8 cellular contexts compared by ENCODE assay signal in the genomic region with DNA sequence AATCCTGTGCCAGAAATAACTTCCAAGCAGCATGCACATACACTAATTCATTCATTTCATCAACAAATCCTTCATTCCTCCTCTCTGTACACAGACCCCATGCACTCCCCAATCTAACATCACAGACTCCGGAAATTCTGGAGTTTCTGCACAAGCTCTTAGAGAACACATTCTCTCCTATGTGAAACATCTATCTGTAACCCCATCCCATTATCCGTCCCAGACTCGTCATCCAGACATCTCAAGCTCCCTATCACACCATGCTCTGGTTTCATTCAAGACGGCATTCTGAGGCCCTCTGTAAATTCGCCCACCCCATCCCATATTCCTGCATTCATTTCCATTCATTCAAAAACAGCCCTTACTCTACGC. TPM values are rescaled to one million over a fixed set of nuclear protein-coding genes. Genes with fewer than 3 reads are reported as not detected.
DNase-seq lines count a peak whose midpoint lies in the region; ATAC-seq and TF ChIP-seq lines count a peak whose summit lies in the region.

No MANE protein-coding gene starts in this region.

- peak overlapping the region; percentile 96 to 100 (median 98) for H3K4me3 Mint-ChIP-seq in CD4-positive, CD25-positive, alpha-beta regulatory T cell

- H3K27ac ChIP-seq in CD4-positive, CD25-positive, alpha-beta regulatory T cell (ENCODE audit: insufficient read depth, low read length, poor library complexity, severe bottlenecking): peak overlapping the region; percentile 80
- peak overlapping the region; percentile 56; the same call in 1 of the 2 replicates for H3K27ac ChIP-seq in MM.1S (ENCODE audit: low read length)

- H3K9ac ChIP-seq in MM.1S (ENCODE audit: low read length): peak overlapping the region; percentile 74
- no peak overlapping the region for H3K9ac ChIP-seq in endocrine pancreas (ENCODE audit: control insufficient read depth, insufficient read depth, low read length)

- H3K27ac Mint-ChIP-seq in CD4-positive, CD25-positive, alpha-beta regulatory T cell: peak overlapping the region; percentile 97 to 100 (median 98)

- peak in 1 of 2 donors; percentile 3 for ATAC-seq in CD4-positive, CD25-positive, alpha-beta regulatory T cell (ENCODE audit: low read depth in 2 of 2)
- ATAC-seq in GM21447 (IDR thresholded peaks at IDR 0.05; ENCODE audit: unreplicated experiment): peak; percentile 28

- H3K36me3 ChIP-seq in CD4-positive, CD25-positive, alpha-beta regulatory T cell (ENCODE audit: control insufficient read depth, insufficient read depth, low read length): no peaks in the 10 kb centered on the region
- no peaks in the 10 kb centered on the region for H3K36me3 ChIP-seq in MM.1S (replicated peaks; ENCODE audit: insufficient read depth, low read length)
- no peaks in the 10 kb centered on the region for H3K36me3 ChIP-seq in endocrine pancreas (ENCODE audit: control insufficient read depth, insufficient read depth, low read length)
- H3K36me3 ChIP-seq in neuron (ENCODE audit: insufficient read depth, low read length): peaks cover 8% of the 10 kb centered on the region

- peak overlapping the region; percentile 83 for H3K4me2 ChIP-seq in MM.1S (ENCODE audit: low read depth, low read length)

- no peaks in the 10 kb centered on the region for H4K20me1 ChIP-seq in MM.1S (ENCODE audit: insufficient read depth, low read length)

- peaks cover 0 to 10% (median 4%) of the 10 kb centered on the region in 7 donors for H3K9me3 Mint-ChIP-seq in CD4-positive, CD25-positive, alpha-beta regulatory T cell

- peaks cover 10 to 38% (median 23%) of the 10 kb centered on the region in 4 donors for H3K4me1 Mint-ChIP-seq in CD4-positive, CD25-positive, alpha-beta regulatory T cell

- no peaks in the 10 kb centered on the region for H3K27me3 ChIP-seq in CD4-positive, CD25-positive, alpha-beta regulatory T cell (ENCODE audit: control insufficient read depth, insufficient read depth, low read length)
- H3K27me3 ChIP-seq in MM.1S (replicated peaks; ENCODE audit: insufficient read depth, low read length) (no peaks in the 10 kb centered on the region), endocrine pancreas (ENCODE audit: control insufficient read depth, insufficient read depth, low read length) (no peaks in the 10 kb centered on the region), neuron (ENCODE audit: insufficient read depth, low read length) (no peaks in the 10 kb centered on the region)

- peaks cover 4% of the 10 kb centered on the region; the same call in 1 of the 2 replicates for H3F3A ChIP-seq in MM.1S (ENCODE audit: insufficient read depth, low read length)

- H2AFZ ChIP-seq in MM.1S (ENCODE audit: low read length) (peak overlapping the region; percentile 89), neuron (ENCODE audit: low read depth, low read length) (peak overlapping the region; percentile 30)

- no peak for TF ChIP-seq CTCF in MM.1S (IDR thresholded peaks at IDR 0.05; ENCODE audit: low read length)

- peak overlapping the region; percentile 96 for H3K4me3 ChIP-seq in CD4-positive, CD25-positive, alpha-beta regulatory T cell (ENCODE audit: low read depth, low read length)
- H3K4me3 ChIP-seq in MM.1S (ENCODE audit: low read length): peak overlapping the region; percentile 98
- H3K4me3 ChIP-seq in endocrine pancreas (ENCODE audit: control insufficient read depth, insufficient read depth, low read length): peak overlapping the region; percentile 71
- H3K4me3 ChIP-seq in neuron (ENCODE audit: low read length): peak overlapping the region; percentile 63

- peaks cover 56% of the 10 kb centered on the region for H3K79me2 ChIP-seq in MM.1S (ENCODE audit: low read length)

- H3K9me2 ChIP-seq in MM.1S (replicated peaks; ENCODE audit: insufficient read depth, low read length): no peaks in the 10 kb centered on the region

- peaks cover 23% of the 10 kb centered on the region for H3K36me3 Mint-ChIP-seq in CD4-positive, CD25-positive, alpha-beta regulatory T cell

- H3K4me1 ChIP-seq in CD4-positive, CD25-positive, alpha-beta regulatory T cell (ENCODE audit: control insufficient read depth, insufficient read depth, low read length, poor library complexity, severe bottlenecking): peaks cover 23% of the 10 kb centered on the region
- H3K4me1 ChIP-seq in MM.1S (ENCODE audit: low read length) (no peaks in the 10 kb centered on the region), endocrine pancreas (ENCODE audit: control insufficient read depth, insufficient read depth, low read length) (no peaks in the 10 kb centered on the region), neuron (ENCODE audit: insufficient read depth, low read length) (peaks cover 3% of the 10 kb centered on the region)

- peaks cover 9 to 16% of the 10 kb centered on the region in 2 experiments for H3K9me3 ChIP-seq in CD4-positive, CD25-positive, alpha-beta regulatory T cell (ENCODE audit: control insufficient read depth in 2 of 2, low read length in 2 of 2)
- no peaks in the 10 kb centered on the region for H3K9me3 ChIP-seq in MM.1S (replicated peaks; ENCODE audit: insufficient read depth, low read length)
- no peaks in the 10 kb centered on the region for H3K9me3 ChIP-seq in endocrine pancreas (ENCODE audit: control insufficient read depth, low read length)
- H3K9me3 ChIP-seq in neuron (ENCODE audit: low read length): peaks cover 2% of the 10 kb centered on the region

- no peak for DNase-seq in CD4-positive, CD25-positive, alpha-beta regulatory T cell
- DNase-seq in MM.1S (peak; percentile 12), DMS53 (lab: John Stamatoyannopoulos, UW) (no peak), AML-193 (lab: John Stamatoyannopoulos, UW) (no peak)
- no peak for DNase-seq in stimulated activated naive CD4-positive, alpha-beta T cell (lab: John Stamatoyannopoulos, UW)

- H3K27me3 Mint-ChIP-seq in CD4-positive, CD25-positive, alpha-beta regulatory T cell: peaks cover 7% of the 10 kb centered on the region

RNA-seq across cellular contexts. Expression of a gene that starts 0.6 kb away (rescaled TPM):
- 12.5 TPM for total RNA-seq in CD4-positive, CD25-positive, alpha-beta regulatory T cell
- polyA plus RNA-seq in CD4-positive, CD25-positive, alpha-beta regulatory T cell: 10 to 100 TPM; 16.5 to 23.9 (median 21.3) TPM

RNA-seq across cellular contexts. Expression of a gene that starts 48.1 kb away (rescaled TPM):
- total RNA-seq in CD4-positive, CD25-positive, alpha-beta regulatory T cell: 49.4 TPM
- 10 to 100 TPM in 2 of 4 donors, 1 to 10 TPM in 2; 8.2 to 15.9 (median 10.4) TPM for polyA plus RNA-seq in CD4-positive, CD25-positive, alpha-beta regulatory T cell
